Comparison of ENCODE assay signal across 9 cellular contexts in the genomic region with DNA sequence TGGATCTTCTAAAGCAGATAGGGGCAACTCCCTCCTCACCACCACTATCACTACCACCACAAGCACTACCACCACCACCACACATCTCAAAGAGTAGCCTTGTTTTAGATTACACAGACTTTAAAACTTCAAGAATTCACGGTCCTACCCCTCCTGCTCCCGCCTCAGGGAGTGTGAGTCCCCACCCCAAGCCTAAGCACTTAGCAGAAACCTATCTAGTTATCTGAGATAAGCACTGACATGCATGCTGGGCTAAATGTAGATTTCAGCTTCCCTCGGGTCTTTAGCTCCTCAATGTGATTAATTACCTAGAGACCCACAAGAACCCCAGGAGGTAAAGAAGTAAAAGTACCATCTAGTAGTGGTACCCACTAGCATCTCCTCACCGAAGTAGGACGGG. TPM values are rescaled to one million over a fixed set of nuclear protein-coding genes. Genes with fewer than 3 reads are reported as not detected.
DNase-seq lines count a peak whose midpoint lies in the region; ATAC-seq lines count a peak whose summit lies in the region.
"Had no signal": no experiment of that assay in that cellular context is flagged by ENCODE, and none has a peak within 500 bp of the region (broad histone marks: within the 10 kb centered on the region; RNA-seq: fewer than 3 reads in every experiment).

No MANE protein-coding gene starts in this region.

- H3K27me3 ChIP-seq in HUES48 (ENCODE audit: control insufficient read depth, insufficient read depth, low read length) = peaks cover 51% of the 10 kb centered on the region

- H3K4me1 Mint-ChIP-seq in activated T-helper 2 cell treated with anti-CD3 and anti-CD28 coated beads, Interferon-gamma antibody, Interleukin-2, Interleukin-4, amounts not matched to agents 10 μg/mL and 5 μg/mL and 100 μg/mL, durations not matched to agents 14 hours and 24 hours and 36 hours (ENCODE audit: low read depth) = peaks cover 19% of the 10 kb centered on the region
- peaks cover 12% of the 10 kb centered on the region for H3K4me1 Mint-ChIP-seq in stimulated activated memory B cell treated with anti-CD40 and anti-IgM and Interleukin-4, amounts not matched to agents 10 μg/mL and 1 μg/mL and 100 μg/mL, for 72 hours

- H3K9ac ChIP-seq in HUES48 (ENCODE audit: low read depth, low read length) = no peak overlapping the region

- peaks cover 22% of the 10 kb centered on the region for H3K4me1 ChIP-seq in HUES48 (ENCODE audit: control insufficient read depth, insufficient read depth, low read length)

- no peak for ATAC-seq in stimulated activated memory B cell treated with anti-CD40 and anti-IgM and Interleukin-4, amounts not matched to agents 10 μg/mL and 1 μg/mL and 100 μg/mL, for 72 hours

- no peaks in the 10 kb centered on the region for H3K9me3 ChIP-seq in HUES48 (ENCODE audit: control insufficient read depth, insufficient read depth, low read length)

- H3K27ac ChIP-seq in HUES48 (ENCODE audit: low read depth, low read length) = no peak overlapping the region

- H3K27ac Mint-ChIP-seq in activated T-helper 2 cell treated with anti-CD3 and anti-CD28 coated beads, Interferon-gamma antibody, Interleukin-2, Interleukin-4, amounts not matched to agents 10 μg/mL and 5 μg/mL and 100 μg/mL, durations not matched to agents 14 hours and 24 hours and 36 hours = no peak overlapping the region
- peak overlapping the region; percentile 80 for H3K27ac Mint-ChIP-seq in stimulated activated memory B cell treated with anti-CD40 and anti-IgM and Interleukin-4, amounts not matched to agents 10 μg/mL and 1 μg/mL and 100 μg/mL, for 72 hours

- peaks cover 7% of the 10 kb centered on the region for H3K27me3 Mint-ChIP-seq in activated T-helper 2 cell treated with anti-CD3 and anti-CD28 coated beads, Interferon-gamma antibody, Interleukin-2, Interleukin-4, amounts not matched to agents 10 μg/mL and 5 μg/mL and 100 μg/mL, durations not matched to agents 14 hours and 24 hours and 36 hours (ENCODE audit: low read depth)
- H3K27me3 Mint-ChIP-seq in stimulated activated memory B cell treated with anti-CD40 and anti-IgM and Interleukin-4, amounts not matched to agents 10 μg/mL and 1 μg/mL and 100 μg/mL, for 72 hours = no peaks in the 10 kb centered on the region

- intact Hi-C loops in activated T-helper 2 cell treated with anti-CD3 and anti-CD28 coated beads, Interferon-gamma antibody, Interleukin-2, Interleukin-4, amounts not matched to agents 10 μg/mL and 5 μg/mL and 100 μg/mL, durations not matched to agents 14 hours and 24 hours and 36 hours (cut with micrococcal nuclease) = loop anchor here (2.0 to 10.0 kb wide), 2 partner anchors 19 to 165 kb away; partner anchors contain the start of gene LHFPL1

- H3K36me3 ChIP-seq in HUES48 (ENCODE audit: control insufficient read depth, insufficient read depth, low read length) = no peaks in the 10 kb centered on the region

- no peak for DNase-seq in activated T-helper 2 cell treated with anti-CD3 and anti-CD28 coated beads, Interferon-gamma antibody, Interleukin-2, Interleukin-4, amounts not matched to agents 10 μg/mL and 5 μg/mL and 100 μg/mL, durations not matched to agents 14 hours and 24 hours and 36 hours (ENCODE audit: low spot score)
- DNase-seq in iPS-NIHi7 (ENCODE audit: extremely low spot score) (peak; percentile 31), NCI-H1092 (lab: John Stamatoyannopoulos, UW) (no peak), NCI-H82 treated with DMSO at 0.1 percent for 48 hours (lab: John Stamatoyannopoulos, UW; ENCODE audit: unreplicated experiment) (no peak)
- no peak for DNase-seq in stimulated activated CD4-positive, alpha-beta T cell treated with anti-CD3 and anti-CD28 coated beads, Interleukin-1b, Interleukin-23, amount 100 ng/mL, for 48 hours
- DNase-seq: activated naive CD4-positive, alpha-beta T cell treated with Interleukin-2 at 50 U/mL for 16 hours; NCI-H2171 had no signal

- H3K4me3 ChIP-seq in HUES48 (ENCODE audit: low read depth, low read length) = peak overlapping the region; percentile 97

- H3K36me3 Mint-ChIP-seq in activated T-helper 2 cell treated with anti-CD3 and anti-CD28 coated beads, Interferon-gamma antibody, Interleukin-2, Interleukin-4, amounts not matched to agents 10 μg/mL and 5 μg/mL and 100 μg/mL, durations not matched to agents 14 hours and 24 hours and 36 hours (ENCODE audit: low read depth) = no peaks in the 10 kb centered on the region
- H3K36me3 Mint-ChIP-seq in stimulated activated memory B cell treated with anti-CD40 and anti-IgM and Interleukin-4, amounts not matched to agents 10 μg/mL and 1 μg/mL and 100 μg/mL, for 72 hours = no peaks in the 10 kb centered on the region

- no peaks in the 10 kb centered on the region for H3K9me3 Mint-ChIP-seq in activated T-helper 2 cell treated with anti-CD3 and anti-CD28 coated beads, Interferon-gamma antibody, Interleukin-2, Interleukin-4, amounts not matched to agents 10 μg/mL and 5 μg/mL and 100 μg/mL, durations not matched to agents 14 hours and 24 hours and 36 hours
- H3K9me3 Mint-ChIP-seq in stimulated activated memory B cell treated with anti-CD40 and anti-IgM and Interleukin-4, amounts not matched to agents 10 μg/mL and 1 μg/mL and 100 μg/mL, for 72 hours = no peaks in the 10 kb centered on the region

- H3K4me3 Mint-ChIP-seq in activated T-helper 2 cell treated with anti-CD3 and anti-CD28 coated beads, Interferon-gamma antibody, Interleukin-2, Interleukin-4, amounts not matched to agents 10 μg/mL and 5 μg/mL and 100 μg/mL, durations not matched to agents 14 hours and 24 hours and 36 hours (ENCODE audit: low read depth) = peak overlapping the region; percentile 87
- peak overlapping the region; percentile 97 for H3K4me3 Mint-ChIP-seq in stimulated activated memory B cell treated with anti-CD40 and anti-IgM and Interleukin-4, amounts not matched to agents 10 μg/mL and 1 μg/mL and 100 μg/mL, for 72 hours

RNA-seq across cellular contexts. Expression of gene AMOT, which starts 0.8 kb away (rescaled TPM):
- total RNA-seq in activated T-helper 2 cell treated with anti-CD3 and anti-CD28 coated beads, Interferon-gamma antibody, Interleukin-2, Interleukin-4, amounts not matched to agents 10 μg/mL and 5 μg/mL and 100 μg/mL, durations not matched to agents 14 hours and 24 hours and 36 hours = 1.7 TPM in 2 replicates
